ENCODE assay signal across 8 cellular contexts in the genomic region with DNA sequence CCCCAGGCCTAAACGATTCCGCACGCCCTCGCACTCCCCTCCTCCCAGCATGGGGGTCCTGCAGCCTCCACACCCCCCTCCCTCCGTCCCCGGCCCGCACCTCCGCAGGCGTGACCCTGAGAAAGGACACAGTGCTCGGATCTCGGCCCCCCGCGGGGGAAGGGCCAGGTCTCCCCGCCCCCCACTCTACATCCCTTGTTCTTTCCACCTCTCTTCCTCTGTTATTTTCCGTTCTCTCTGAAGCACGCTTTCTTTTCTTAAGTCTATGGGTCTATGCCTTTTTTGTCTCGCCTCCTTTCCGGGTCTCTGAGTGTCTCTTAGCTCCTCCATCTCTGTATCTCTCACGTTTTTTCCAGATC. TPM values are rescaled to one million over a fixed set of nuclear protein-coding genes. Genes with fewer than 3 reads are reported as not detected.
DNase-seq lines count a peak whose midpoint lies in the region; ATAC-seq and TF ChIP-seq lines count a peak whose summit lies in the region.

No MANE protein-coding gene starts in this region.

- CTCF ChIA-PET in CD4-positive, alpha-beta T cell (lab: Charles Lee) = interaction anchor here (2.4 kb wide), 1 partner anchor 12 kb away, joined by 14 read pairs; no protein-coding TSS in a partner anchor
- CTCF ChIA-PET in activated CD8-positive, alpha-beta T cell treated with anti-CD3 and anti-CD28 coated beads, Interleukin-2, amount 10 ng/mL, durations not matched to agents 7 days and 5 days (lab: Charles Lee) = interaction anchor here (2.6 kb wide), 1 partner anchor 12 kb away, joined by 19 read pairs; no protein-coding TSS in a partner anchor

- peaks cover 51% of the 10 kb centered on the region for H3K4me1 Mint-ChIP-seq in CD4-positive, alpha-beta T cell (ENCODE audit: low read depth)
- H3K4me1 Mint-ChIP-seq in activated CD8-positive, alpha-beta T cell treated with anti-CD3 and anti-CD28 coated beads, Interleukin-2, amount 10 ng/mL, durations not matched to agents 7 days and 5 days (ENCODE audit: low read depth) = peaks cover 51% of the 10 kb centered on the region

- peaks cover 24% of the 10 kb centered on the region for H3K27me3 ChIP-seq in CD4-positive, alpha-beta T cell (ENCODE audit: control insufficient read depth, insufficient read depth, low read length)
- H3K27me3 ChIP-seq in right cardiac atrium (ENCODE audit: control insufficient read depth, insufficient read depth) = no peaks in the 10 kb centered on the region

- H3K27ac ChIP-seq in CD4-positive, alpha-beta T cell (ENCODE audit: low read depth, low read length) = no peak overlapping the region
- H3K27ac ChIP-seq in right cardiac atrium (ENCODE audit: low read length) (peak overlapping the region; percentile 32), skin epidermis (peak overlapping the region in 6 of 21 experiments; percentile 6 to 66 (median 32))

- H3K9me3 ChIP-seq in CD4-positive, alpha-beta T cell (ENCODE audit: control insufficient read depth, low read length) = no peaks in the 10 kb centered on the region
- H3K9me3 ChIP-seq in right cardiac atrium (ENCODE audit: control insufficient read depth, low read length) = no peaks in the 10 kb centered on the region

- WGBS in right cardiac atrium = under 1% methylated on average over 19 of the region's 19 CpGs

- ATAC-seq in CD4-positive, alpha-beta T cell (ENCODE audit: poor library complexity) = peak; percentile 8
- no peak for ATAC-seq in activated CD8-positive, alpha-beta T cell treated with anti-CD3 and anti-CD28 coated beads, Interleukin-2, amount 10 ng/mL, durations not matched to agents 7 days and 5 days
- ATAC-seq in right cardiac atrium (peak in 1 of 2 donors; percentile 2), HG02973 (IDR thresholded peaks at IDR 0.05; ENCODE audit: unreplicated experiment) (no peak)

- peak overlapping the region; percentile 94 for H3K4me3 ChIP-seq in right cardiac atrium (ENCODE audit: low read length)
- peak overlapping the region; percentile 41 to 65 (median 50) for H3K4me3 ChIP-seq in skin epidermis

- H3K27me3 Mint-ChIP-seq in CD4-positive, alpha-beta T cell = peaks cover 35% of the 10 kb centered on the region
- peaks cover 42% of the 10 kb centered on the region for H3K27me3 Mint-ChIP-seq in activated CD8-positive, alpha-beta T cell treated with anti-CD3 and anti-CD28 coated beads, Interleukin-2, amount 10 ng/mL, durations not matched to agents 7 days and 5 days (ENCODE audit: low read depth)

- H3K27ac Mint-ChIP-seq in CD4-positive, alpha-beta T cell = peak overlapping the region; percentile 83
- peak overlapping the region; percentile 88 for H3K27ac Mint-ChIP-seq in activated CD8-positive, alpha-beta T cell treated with anti-CD3 and anti-CD28 coated beads, Interleukin-2, amount 10 ng/mL, durations not matched to agents 7 days and 5 days

- no peak for DNase-seq in CD4-positive, alpha-beta T cell
- DNase-seq in HT-29 (ENCODE audit: low spot score) (peak; percentile 36), right cardiac atrium (peak in 1 of 3 donors; percentile 77), iPS-NIHi11 (ENCODE audit: low spot score) (no peak), medulla oblongata (ENCODE audit: extremely low spot score) (no peak)
- DNase-seq in activated CD8-positive, alpha-beta T cell treated with anti-CD3 and anti-CD28 coated beads, Interleukin-2, amount 10 ng/mL, durations not matched to agents 7 days and 5 days = peak; percentile 41

- no peaks in the 10 kb centered on the region for H3K9me3 Mint-ChIP-seq in CD4-positive, alpha-beta T cell
- H3K9me3 Mint-ChIP-seq in activated CD8-positive, alpha-beta T cell treated with anti-CD3 and anti-CD28 coated beads, Interleukin-2, amount 10 ng/mL, durations not matched to agents 7 days and 5 days (ENCODE audit: insufficient read depth) = no peaks in the 10 kb centered on the region

- H3K4me3 Mint-ChIP-seq in CD4-positive, alpha-beta T cell = peak overlapping the region; percentile 91
- H3K4me3 Mint-ChIP-seq in activated CD8-positive, alpha-beta T cell treated with anti-CD3 and anti-CD28 coated beads, Interleukin-2, amount 10 ng/mL, durations not matched to agents 7 days and 5 days = peak overlapping the region; percentile 88

- POLR2A ChIA-PET in CD4-positive, alpha-beta T cell (lab: Charles Lee) = interaction anchor here (0.9 to 9.8 kb wide), 5 partner anchors 13 to 163 kb away, joined by 3 to 161 read pairs (median 7); a partner anchor contains a TSS
- POLR2A ChIA-PET in activated CD8-positive, alpha-beta T cell treated with anti-CD3 and anti-CD28 coated beads, Interleukin-2, amount 10 ng/mL, durations not matched to agents 7 days and 5 days (lab: Charles Lee) = interaction anchor here (0.6 to 2.4 kb wide), 3 partner anchors 12 to 97 kb away, joined by 3 to 10 read pairs (median 4); no protein-coding TSS in a partner anchor

- intact Hi-C loops in CD4-positive, alpha-beta T cell (cut with DNase I, micrococcal nuclease) = loop anchor here (1.0 to 2.0 kb wide), 2 partner anchors 12 to 13 kb away; no protein-coding TSS in a partner anchor
- intact Hi-C loops in right cardiac atrium (cut with DNase I) = loop anchor here (2.0 to 10.0 kb wide), 4 partner anchors 49 to 99 kb away; a partner anchor contains a TSS

- peaks cover 36% of the 10 kb centered on the region for H3K36me3 Mint-ChIP-seq in CD4-positive, alpha-beta T cell (ENCODE audit: low read depth)
- H3K36me3 Mint-ChIP-seq in activated CD8-positive, alpha-beta T cell treated with anti-CD3 and anti-CD28 coated beads, Interleukin-2, amount 10 ng/mL, durations not matched to agents 7 days and 5 days (ENCODE audit: low read depth) = peaks cover 3% of the 10 kb centered on the region

- H3K4me1 ChIP-seq in right cardiac atrium (ENCODE audit: control insufficient read depth, insufficient read depth, low read length) = peaks cover 5% of the 10 kb centered on the region

- no peak for TF ChIP-seq CTCF in CD4-positive, alpha-beta T cell (IDR thresholded peaks at IDR 0.05)

RNA-seq across cellular contexts. Expression of a gene that starts 2.0 kb away (rescaled TPM):
- total RNA-seq in CD4-positive, alpha-beta T cell = under 1 TPM; 0.52 to 0.53 TPM
- total RNA-seq in HT-29 (2014; rRNA removed; shearing (Covaris generic)) = 0.61 and 0.76 TPM in 2 replicates
- total RNA-seq in activated CD8-positive, alpha-beta T cell treated with anti-CD3 and anti-CD28 coated beads, Interleukin-2, amount 10 ng/mL, durations not matched to agents 7 days and 5 days = under 1 TPM in 1 of 2 experiments, not detected in 1; 0.29 TPM
- total RNA-seq in right cardiac atrium = under 1 TPM; 0.62 to 0.76 (median 0.73) TPM
- polyA plus RNA-seq in right cardiac atrium = 0.25 TPM

RNA-seq across cellular contexts. Expression of a gene that starts 7.6 kb away (rescaled TPM):
- under 1 TPM; 0.81 to 0.91 TPM for total RNA-seq in CD4-positive, alpha-beta T cell
- not detected in 2 replicates for total RNA-seq in HT-29 (2014; rRNA removed; shearing (Covaris generic))
- not detected for total RNA-seq in activated CD8-positive, alpha-beta T cell treated with anti-CD3 and anti-CD28 coated beads, Interleukin-2, amount 10 ng/mL, durations not matched to agents 7 days and 5 days
- total RNA-seq in right cardiac atrium = not detected
- not detected for polyA plus RNA-seq in right cardiac atrium

RNA-seq across cellular contexts. Expression of a gene that starts 26.3 kb away (rescaled TPM):
- total RNA-seq in CD4-positive, alpha-beta T cell = 1,000 to 10,000 TPM; 1,723 to 1,794 TPM
- 37.1 and 43.5 TPM in 2 replicates for total RNA-seq in HT-29 (2014; rRNA removed; shearing (Covaris generic))
- total RNA-seq in activated CD8-positive, alpha-beta T cell treated with anti-CD3 and anti-CD28 coated beads, Interleukin-2, amount 10 ng/mL, durations not matched to agents 7 days and 5 days = 10 to 100 TPM; 35.0 to 38.1 TPM
- total RNA-seq in right cardiac atrium = 100 to 1,000 TPM in 3 of 4 donors, 10 to 100 TPM in 1; 96.2 to 150 (median 124) TPM
- polyA plus RNA-seq in right cardiac atrium = 110 TPM

RNA-seq across cellular contexts. Expression of a gene that starts 36.8 kb away (rescaled TPM):
- total RNA-seq in CD4-positive, alpha-beta T cell = 100 to 1,000 TPM; 351 to 366 TPM
- 4.9 and 5.8 TPM in 2 replicates for total RNA-seq in HT-29 (2014; rRNA removed; shearing (Covaris generic))
- 10 to 100 TPM; 56.3 to 56.7 TPM for total RNA-seq in activated CD8-positive, alpha-beta T cell treated with anti-CD3 and anti-CD28 coated beads, Interleukin-2, amount 10 ng/mL, durations not matched to agents 7 days and 5 days
- 10 to 100 TPM; 68.7 to 74.9 (median 71.8) TPM for total RNA-seq in right cardiac atrium
- 50.2 TPM for polyA plus RNA-seq in right cardiac atrium

RNA-seq across cellular contexts. Expression of a gene that starts 38.4 kb away (rescaled TPM):
- total RNA-seq in CD4-positive, alpha-beta T cell = under 1 TPM in 1 of 2 experiments, not detected in 1; 0.41 TPM
- 0.97 TPM in 1 of 2 replicates, not detected in the other for total RNA-seq in HT-29 (2014; rRNA removed; shearing (Covaris generic))
- under 1 TPM; 0.26 to 0.47 TPM for total RNA-seq in activated CD8-positive, alpha-beta T cell treated with anti-CD3 and anti-CD28 coated beads, Interleukin-2, amount 10 ng/mL, durations not matched to agents 7 days and 5 days
- under 1 TPM in 1 of 4 donors, not detected in 3; 0.71 TPM for total RNA-seq in right cardiac atrium
- polyA plus RNA-seq in right cardiac atrium = not detected

Comparison
In these comparisons a context has a peak if more than half of its experiments do, and no peak if none do; other contexts are left out.
1. DNase-seq: peak in HT-29 (single experiment) and activated CD8-positive, alpha-beta T cell treated with anti-CD3 and anti-CD28 coated beads, Interleukin-2, amount 10 ng/mL, durations not matched to agents 7 days and 5 days (single experiment); none in CD4-positive, alpha-beta T cell (0 of 10), iPS-NIHi11 (single experiment) and medulla oblongata (single experiment).
2. RNA of a gene that starts 26.3 kb away (total RNA-seq): 1,723 to 1,794 TPM in CD4-positive, alpha-beta T cell; 96.2 to 150 TPM in right cardiac atrium, 37.1 to 43.5 TPM in HT-29 and 35.0 to 38.1 TPM in activated CD8-positive, alpha-beta T cell treated with anti-CD3 and anti-CD28 coated beads, Interleukin-2, amount 10 ng/mL, durations not matched to agents 7 days and 5 days; every median in the first group is over 10 times any median in the second.